11 cellular contexts compared by ENCODE assay signal in genomic region chr2:133148187-133148586, GRCh38.
"Had no signal": no experiment of that assay in that cellular context is flagged by ENCODE, and none has a peak within 500 bp of the region (broad histone marks: within the 10 kb centered on the region; RNA-seq: fewer than 3 reads in every experiment).

No MANE protein-coding gene starts in this region.

- H3K9ac ChIP-seq: GM23248 had no signal

- H3K9me3 ChIP-seq: HAP-1 had no signal

- H3K27ac ChIP-seq: GM23248 had no signal

- DNase-seq: GM23248, GOT3, H7, H9, HCEC 1CT, HFFc6 had no signal

- H3K36me3 ChIP-seq: HAP-1 had no signal

- H3K4me2 ChIP-seq: GM23338 had no signal

- ATAC-seq: GM23338, HCT116 had no signal

- H3K4me3 ChIP-seq: GM23248, GM23338, HAP-1 had no signal

- H2AFZ ChIP-seq: GM23248, GM23338 had no signal

- H3K4me1 ChIP-seq: HAP-1 had no signal

- FAIRE-seq: H1, H54 had no signal
